Comparison of ENCODE assay signal across 18 cellular contexts in the genomic region with DNA sequence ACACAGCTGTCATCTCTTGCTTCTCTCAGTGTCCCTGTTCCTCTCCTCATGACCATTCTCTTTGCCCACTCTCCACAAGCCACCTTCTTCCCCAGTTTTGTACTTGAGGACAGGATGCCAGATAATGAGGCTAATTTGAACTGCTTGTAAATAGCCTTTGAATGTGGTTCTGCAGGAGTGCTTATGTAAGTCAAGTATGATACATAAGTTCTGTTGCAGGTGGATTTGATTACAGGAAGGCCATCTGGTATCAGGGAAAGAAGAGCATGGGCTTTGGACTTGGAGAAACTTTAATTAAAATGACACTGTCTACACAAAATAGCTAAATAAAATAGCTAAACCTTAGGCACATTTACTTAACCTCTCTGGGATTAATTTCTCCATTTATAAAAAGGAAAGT.
"Had no signal": no experiment of that assay in that cellular context is flagged by ENCODE, and none has a peak within 500 bp of the region (broad histone marks: within the 10 kb centered on the region; RNA-seq: fewer than 3 reads in every experiment).

No MANE protein-coding gene starts in this region.

- H3K27me3 Mint-ChIP-seq: activated CD4-positive, alpha-beta T cell treated with anti-CD3 and anti-CD28 coated beads, Interleukin-2, amount 10 ng/mL, durations not matched to agents 7 days and 5 days; activated naive CD4-positive, alpha-beta T cell treated with anti-CD3 and anti-CD28 coated beads, Interleukin-2, amount 10 ng/mL, durations not matched to agents 7 days and 5 days had no signal

- H3K27ac Mint-ChIP-seq: activated naive CD4-positive, alpha-beta T cell treated with anti-CD3 and anti-CD28 coated beads, Interleukin-2, amount 10 ng/mL, durations not matched to agents 7 days and 5 days; nephron; stimulated activated effector memory CD8-positive, alpha-beta T cell treated with anti-CD3 and anti-CD28 coated beads, Interleukin-12 subunit alpha, Interleukin-12 subunit beta, amount 100 ng/mL, for 72 hours had no signal

- H3K9me3 Mint-ChIP-seq: activated CD4-positive, alpha-beta T cell treated with anti-CD3 and anti-CD28 coated beads, Interleukin-2, amount 10 ng/mL, durations not matched to agents 7 days and 5 days; activated naive CD4-positive, alpha-beta T cell treated with anti-CD3 and anti-CD28 coated beads, Interleukin-2, amount 10 ng/mL, durations not matched to agents 7 days and 5 days; nephron; stimulated activated effector memory CD8-positive, alpha-beta T cell treated with anti-CD3 and anti-CD28 coated beads, Interleukin-12 subunit alpha, Interleukin-12 subunit beta, amount 100 ng/mL, for 72 hours had no signal

- H3K4me1 Mint-ChIP-seq: activated CD4-positive, alpha-beta T cell treated with anti-CD3 and anti-CD28 coated beads, Interleukin-2, amount 10 ng/mL, durations not matched to agents 7 days and 5 days; activated naive CD4-positive, alpha-beta T cell treated with anti-CD3 and anti-CD28 coated beads, Interleukin-2, amount 10 ng/mL, durations not matched to agents 7 days and 5 days; nephron; stimulated activated effector memory CD8-positive, alpha-beta T cell treated with anti-CD3 and anti-CD28 coated beads, Interleukin-12 subunit alpha, Interleukin-12 subunit beta, amount 100 ng/mL, for 72 hours had no signal

- H3K4me3 Mint-ChIP-seq: activated CD4-positive, alpha-beta T cell treated with anti-CD3 and anti-CD28 coated beads, Interleukin-2, amount 10 ng/mL, durations not matched to agents 7 days and 5 days; activated naive CD4-positive, alpha-beta T cell treated with anti-CD3 and anti-CD28 coated beads, Interleukin-2, amount 10 ng/mL, durations not matched to agents 7 days and 5 days; nephron; stimulated activated effector memory CD8-positive, alpha-beta T cell treated with anti-CD3 and anti-CD28 coated beads, Interleukin-12 subunit alpha, Interleukin-12 subunit beta, amount 100 ng/mL, for 72 hours had no signal

- H3K36me3 Mint-ChIP-seq: activated naive CD4-positive, alpha-beta T cell treated with anti-CD3 and anti-CD28 coated beads, Interleukin-2, amount 10 ng/mL, durations not matched to agents 7 days and 5 days; stimulated activated effector memory CD8-positive, alpha-beta T cell treated with anti-CD3 and anti-CD28 coated beads, Interleukin-12 subunit alpha, Interleukin-12 subunit beta, amount 100 ng/mL, for 72 hours had no signal

- DNase-seq: activated CD4-positive, alpha-beta T cell treated with anti-CD3 and anti-CD28 coated beads, Interleukin-2, amount 10 ng/mL, durations not matched to agents 7 days and 5 days; activated CD4-positive, CD25-positive, alpha-beta regulatory T cell; activated CD8-positive, alpha-beta memory T cell treated with anti-CD3 and anti-CD28 coated beads for 24 hours; activated naive CD4-positive, alpha-beta T cell treated with anti-CD3 and anti-CD28 coated beads, Interleukin-2, amount 10 ng/mL, durations not matched to agents 7 days and 5 days; colonic mucosa; effector CD4-positive, alpha-beta T cell; left ventricle myocardium inferior; mesenchymal stem cell; occipital lobe; psoas muscle; right lobe of liver; substantia nigra; upper lobe of left lung had no signal

- FAIRE-seq: endothelial cell of umbilical vein, frontal cortex, keratinocyte had no signal

- ATAC-seq: psoas muscle; right lobe of liver; stimulated activated effector memory CD8-positive, alpha-beta T cell treated with anti-CD3 and anti-CD28 coated beads, Interleukin-12 subunit alpha, Interleukin-12 subunit beta, amount 100 ng/mL, for 72 hours had no signal
